Comparison of ENCODE assay signal across 10 cellular contexts in genomic region chr3:37162501-37163245, GRCh38. TPM values are rescaled to one million over a fixed set of nuclear protein-coding genes. Genes with fewer than 3 reads are reported as not detected.
DNase-seq lines count a peak whose midpoint lies in the region; ATAC-seq and TF ChIP-seq lines count a peak whose summit lies in the region.
"Had no signal": no experiment of that assay in that cellular context is flagged by ENCODE, and none has a peak within 500 bp of the region (broad histone marks: within the 10 kb centered on the region; RNA-seq: fewer than 3 reads in every experiment).

No MANE protein-coding gene starts in this region.

- H3K4me1 ChIP-seq in osteoblast (ENCODE audit: insufficient read depth, low read length) = peaks cover 18% of the 10 kb centered on the region

- H3K27ac ChIP-seq in RWPE1 (peak overlapping the region; percentile 90), osteoblast (ENCODE audit: low read depth, low read length) (peak overlapping the region; percentile 66)
- H3K27ac ChIP-seq: A549 had no signal

- no peaks in the 10 kb centered on the region for H3K9me3 Mint-ChIP-seq in activated CD4-positive, alpha-beta T cell treated with anti-CD3 and anti-CD28 coated beads for 36 hours (ENCODE audit: low read depth)
- H3K9me3 Mint-ChIP-seq: nephron had no signal

- POLR2A ChIA-PET in activated CD4-positive, alpha-beta T cell treated with anti-CD3 and anti-CD28 coated beads for 36 hours (lab: Charles Lee) = interaction anchor here (0.6 to 1.1 kb wide), 2 partner anchors 105 to 169 kb away, joined by 4 read pairs; partner anchors contain the start of genes EPM2AIP1 and MLH1
- POLR2A ChIA-PET in RWPE1 (lab: Yijun Ruan, JAX; ENCODE audit: low non-redundant PET) = no interaction called here

- no peaks in the 10 kb centered on the region for H3K27me3 ChIP-seq in osteoblast (ENCODE audit: insufficient read depth, low read length)

- TF ChIP-seq POLR2A in lower leg skin (IDR thresholded peaks at IDR 0.05) = no peak

- TF ChIP-seq CTCF in RWPE1 (conservative IDR thresholded peaks at IDR 0.05; ENCODE audit: low read depth) = no peak
- no peak for TF ChIP-seq CTCF in osteoblast (IDR thresholded peaks at IDR 0.05; ENCODE audit: extremely low read depth, low read depth, low read length)
- TF ChIP-seq CTCF in lower leg skin (IDR thresholded peaks at IDR 0.05) = no peak

- peak overlapping the region; percentile 9 for H3K4me3 Mint-ChIP-seq in activated CD4-positive, alpha-beta T cell treated with anti-CD3 and anti-CD28 coated beads for 36 hours
- H3K4me3 Mint-ChIP-seq: nephron had no signal

- peaks cover 11% of the 10 kb centered on the region for H3K36me3 ChIP-seq in osteoblast (ENCODE audit: insufficient read depth, low read length)

- H2AFZ ChIP-seq in osteoblast (ENCODE audit: low read length) = no peak overlapping the region

- H3K4me3 ChIP-seq in osteoblast (ENCODE audit: insufficient read depth, low read length) (no peak overlapping the region), lower leg skin (ENCODE audit: low read depth, poor library complexity, severe bottlenecking) (no peak overlapping the region)
- H3K4me3 ChIP-seq: A549 had no signal

- H3K9me3 ChIP-seq in osteoblast (ENCODE audit: low read depth, low read length) = no peaks in the 10 kb centered on the region
- H3K9me3 ChIP-seq: A549 had no signal

- peaks cover 10% of the 10 kb centered on the region for H3K36me3 Mint-ChIP-seq in activated CD4-positive, alpha-beta T cell treated with anti-CD3 and anti-CD28 coated beads for 36 hours (ENCODE audit: low read depth)

- peak; percentile 82 for ATAC-seq in activated CD4-positive, alpha-beta T cell treated with anti-CD3 and anti-CD28 coated beads for 36 hours
- ATAC-seq in HG02763 (IDR thresholded peaks at IDR 0.05; ENCODE audit: unreplicated experiment) = peak; percentile 59
- ATAC-seq in Right ventricle myocardium inferior = no peak

- CTCF ChIA-PET in activated CD4-positive, alpha-beta T cell treated with anti-CD3 and anti-CD28 coated beads for 36 hours (lab: Charles Lee) = interaction anchor here (0.7 to 1.8 kb wide), 3 partner anchors 11 to 47 kb away, joined by 4 to 7 read pairs (median 4); partner anchors contain the start of gene LRRFIP2
- CTCF ChIA-PET in RWPE1 (lab: Yijun Ruan, JAX) = no interaction called here

- H4K20me1 ChIP-seq in osteoblast (ENCODE audit: insufficient read depth, low read length) = no peaks in the 10 kb centered on the region

- H3K79me2 ChIP-seq in osteoblast (ENCODE audit: insufficient read depth, low read length) = peaks cover 69% of the 10 kb centered on the region

- peak overlapping the region; percentile 82 for H3K27ac Mint-ChIP-seq in activated CD4-positive, alpha-beta T cell treated with anti-CD3 and anti-CD28 coated beads for 36 hours

- no peaks in the 10 kb centered on the region for H3K27me3 Mint-ChIP-seq in activated CD4-positive, alpha-beta T cell treated with anti-CD3 and anti-CD28 coated beads for 36 hours

- peaks cover 32% of the 10 kb centered on the region for H3K4me1 Mint-ChIP-seq in activated CD4-positive, alpha-beta T cell treated with anti-CD3 and anti-CD28 coated beads for 36 hours
- H3K4me1 Mint-ChIP-seq: nephron had no signal

- 81 to 85% methylated on average over 3 of the region's 3 CpGs for WGBS in lower leg skin, 2 donors

- no peak for DNase-seq in activated CD4-positive, alpha-beta T cell treated with anti-CD3 and anti-CD28 coated beads for 36 hours
- DNase-seq in activated CD4-positive, alpha-beta T cell treated with anti-CD3 and anti-CD28 coated beads, Interleukin-2, amount 50 U/mL, for 1 hour = no peak
- DNase-seq in RWPE1 (ENCODE audit: low spot score) (no peak), osteoblast (ENCODE audit: insufficient read length, low spot score, missing footprints) (no peak), MV-4-11 (lab: John Stamatoyannopoulos, UW) (no peak), Right ventricle myocardium inferior (ENCODE audit: missing footprints) (no peak), lower leg skin (ENCODE audit: low spot score in 2 of 2) (no peak)

- H3K4me2 ChIP-seq in osteoblast (ENCODE audit: insufficient read depth, low read length) = peak overlapping the region; percentile 21
- H3K4me2 ChIP-seq: A549 had no signal

- intact Hi-C loops in activated CD4-positive, alpha-beta T cell treated with anti-CD3 and anti-CD28 coated beads for 36 hours (cut with DNase I, micrococcal nuclease) = loop anchor here (1.0 to 5.0 kb wide), 4 partner anchors 12 to 48 kb away; partner anchors contain the start of gene LRRFIP2 (in 2 of the 2)
- intact Hi-C loops in Right ventricle myocardium inferior (cut with DNase I) = no loop called here
- intact Hi-C loops in lower leg skin (cut with DNase I; ENCODE audit: low total_unique reads) = no loop called here

RNA-seq across cellular contexts. Expression of gene LRRFIP2, which starts 11.7 kb away (rescaled TPM):
- total RNA-seq in activated CD4-positive, alpha-beta T cell treated with anti-CD3 and anti-CD28 coated beads for 36 hours = 10 to 100 TPM; 20.6 to 25.1 TPM
- total RNA-seq in osteoblast = 45.1 and 71.3 TPM in 2 replicates
- total RNA-seq in Right ventricle myocardium inferior = 146 TPM
- 100 to 1,000 TPM in 1 of 4 donors, 10 to 100 TPM in 3; 67.1 to 102 (median 83.1) TPM for total RNA-seq in lower leg skin

Comparison
In these comparisons a context has a peak if more than half of its experiments do, and no peak if none do; other contexts are left out.
1. intact Hi-C loops: an anchor here in activated CD4-positive, alpha-beta T cell treated with anti-CD3 and anti-CD28 coated beads for 36 hours (1.0 to 5.0 kb wide); none called in Right ventricle myocardium inferior and lower leg skin.